ENCODE assay signal across 9 cellular contexts in genomic region chr15:72184165-72184811, GRCh38. TPM values are rescaled to one million over a fixed set of nuclear protein-coding genes. Genes with fewer than 3 reads are reported as not detected.
DNase-seq lines count a peak whose midpoint lies in the region; ATAC-seq and TF ChIP-seq lines count a peak whose summit lies in the region.
"Had no signal": no experiment of that assay in that cellular context is flagged by ENCODE, and none has a peak within 500 bp of the region (broad histone marks: within the 10 kb centered on the region; RNA-seq: fewer than 3 reads in every experiment).

No MANE protein-coding gene starts in this region.

- no peaks in the 10 kb centered on the region for H3K9me3 ChIP-seq in aorta (ENCODE audit: control insufficient read depth, low read length)
- H3K9me3 ChIP-seq: BLaER1 treated with 17β-estradiol and CSF1 and Interleukin-3, amounts not matched to agents 10 nM and 100 nM had no signal

- TF ChIP-seq CTCF in natural killer cell (IDR thresholded peaks at IDR 0.05): no peak
- TF ChIP-seq CTCF in epithelial cell of proximal tubule (conservative IDR thresholded peaks at IDR 0.05; ENCODE audit: low read depth, low read length): no peak
- no peak for TF ChIP-seq CTCF in mesothelial cell of epicardium (IDR thresholded peaks at IDR 0.05; ENCODE audit: unreplicated experiment)

- H3K4me1 Mint-ChIP-seq in natural killer cell treated with Interleukin-12 subunit alpha and Interleukin-12 subunit beta and Interleukin-15 and Interleukin-18, amount 100 ng/mL, for 72 hours (ENCODE audit: low read depth in 2 of 2): no peaks in the 10 kb centered on the region
- no peaks in the 10 kb centered on the region for H3K4me1 Mint-ChIP-seq in natural killer cell
- peaks cover 4% of the 10 kb centered on the region for H3K4me1 Mint-ChIP-seq in mesothelial cell of epicardium

- H3K9me3 Mint-ChIP-seq in natural killer cell treated with Interleukin-12 subunit alpha and Interleukin-12 subunit beta and Interleukin-15 and Interleukin-18, amount 100 ng/mL, for 72 hours: no peaks in the 10 kb centered on the region
- no peaks in the 10 kb centered on the region for H3K9me3 Mint-ChIP-seq in natural killer cell
- H3K9me3 Mint-ChIP-seq in mesothelial cell of epicardium: no peaks in the 10 kb centered on the region

- H3K36me3 Mint-ChIP-seq in natural killer cell treated with Interleukin-12 subunit alpha and Interleukin-12 subunit beta and Interleukin-15 and Interleukin-18, amount 100 ng/mL, for 72 hours: no peaks in the 10 kb centered on the region
- no peaks in the 10 kb centered on the region for H3K36me3 Mint-ChIP-seq in natural killer cell
- no peaks in the 10 kb centered on the region for H3K36me3 Mint-ChIP-seq in mesothelial cell of epicardium

- intact Hi-C loops in natural killer cell (cut with micrococcal nuclease) (no loop called here), aorta (cut with DNase I) (no loop called here)

- peak overlapping the region; percentile 48 for H3K4me3 ChIP-seq in epithelial cell of proximal tubule (ENCODE audit: low read depth, low read length)
- H3K4me3 ChIP-seq in aorta (ENCODE audit: low read length in 2 of 2): peak overlapping the region in 1 of 2 donors; percentile 18
- H3K4me3 ChIP-seq: BLaER1 treated with 17β-estradiol and CSF1 and Interleukin-3, amounts not matched to agents 10 nM and 100 nM had no signal

- WGBS in aorta, 2 donors: 4 to 5% methylated on average over 32 to 34 of the region's 34 CpGs

- H3K27ac ChIP-seq in aorta (ENCODE audit: low read depth in 1 of 2, low read length in 2 of 2): no peak overlapping the region
- H3K27ac ChIP-seq: BLaER1 treated with 17β-estradiol and CSF1 and Interleukin-3, amounts not matched to agents 10 nM and 100 nM had no signal

- H3K27me3 Mint-ChIP-seq in natural killer cell treated with Interleukin-12 subunit alpha and Interleukin-12 subunit beta and Interleukin-15 and Interleukin-18, amount 100 ng/mL, for 72 hours: peaks cover 22 to 35% of the 10 kb centered on the region in 2 donors
- H3K27me3 Mint-ChIP-seq in natural killer cell (ENCODE audit: low read depth in 2 of 2): peaks cover 27 to 31% of the 10 kb centered on the region in 2 donors
- peaks cover 15% of the 10 kb centered on the region for H3K27me3 Mint-ChIP-seq in mesothelial cell of epicardium (ENCODE audit: low read depth)

- H3K4me3 Mint-ChIP-seq in natural killer cell treated with Interleukin-12 subunit alpha and Interleukin-12 subunit beta and Interleukin-15 and Interleukin-18, amount 100 ng/mL, for 72 hours: no peak overlapping the region
- H3K4me3 Mint-ChIP-seq in natural killer cell (no peak overlapping the region), mesothelial cell of epicardium (peak overlapping the region; percentile 40)

- no peaks in the 10 kb centered on the region for H3K27me3 ChIP-seq in aorta (ENCODE audit: control insufficient read depth in 1 of 2, insufficient read depth in 2 of 2, low read length in 1 of 2)

- no peaks in the 10 kb centered on the region for H3K36me3 ChIP-seq in aorta (ENCODE audit: control insufficient read depth in 1 of 2, insufficient read depth in 2 of 2, low read length in 1 of 2)
- H3K36me3 ChIP-seq: BLaER1 treated with 17β-estradiol and CSF1 and Interleukin-3, amounts not matched to agents 10 nM and 100 nM had no signal

- DNase-seq in natural killer cell treated with Interleukin-12 subunit alpha and Interleukin-12 subunit beta and Interleukin-15 and Interleukin-18, amount 100 ng/mL, for 72 hours (ENCODE audit: low spot score): no peak
- DNase-seq in natural killer cell: no peak
- DNase-seq in epithelial cell of proximal tubule (ENCODE audit: low read depth): peak; percentile 66
- DNase-seq in mesothelial cell of epicardium (ENCODE audit: low spot score in 2 of 2, unreplicated experiment in 2 of 2): no peak
- peak in 1 of 2 donors; percentile 62 for DNase-seq in aorta
- no peak for DNase-seq in NCI-H1694 treated with DMSO at 0.1 percent for 48 hours (lab: John Stamatoyannopoulos, UW)
- no peak for DNase-seq in NCI-H345 treated with DMSO at 0.1 percent for 48 hours (lab: John Stamatoyannopoulos, UW; ENCODE audit: unreplicated experiment)
- DNase-seq in putamen (ENCODE audit: low spot score): no peak

- ATAC-seq in natural killer cell treated with Interleukin-12 subunit alpha and Interleukin-12 subunit beta and Interleukin-15 and Interleukin-18, amount 100 ng/mL, for 72 hours: peak; percentile 32 to 44
- ATAC-seq in natural killer cell (no peak), aorta (ENCODE audit: low FRiP score) (peak; percentile 67)

- peaks cover 0 to 1% of the 10 kb centered on the region in 2 donors for H3K4me1 ChIP-seq in aorta (ENCODE audit: control insufficient read depth in 1 of 2, insufficient read depth in 2 of 2, low read length in 2 of 2)
- H3K4me1 ChIP-seq: BLaER1 treated with 17β-estradiol and CSF1 and Interleukin-3, amounts not matched to agents 10 nM and 100 nM had no signal

- H3K27ac Mint-ChIP-seq in natural killer cell treated with Interleukin-12 subunit alpha and Interleukin-12 subunit beta and Interleukin-15 and Interleukin-18, amount 100 ng/mL, for 72 hours: no peak overlapping the region
- H3K27ac Mint-ChIP-seq in natural killer cell: no peak overlapping the region
- H3K27ac Mint-ChIP-seq in mesothelial cell of epicardium: no peak overlapping the region

RNA-seq across cellular contexts. Expression of gene GRAMD2A, which starts 13.3 kb away (rescaled TPM):
- total RNA-seq in natural killer cell treated with Interleukin-12 subunit alpha and Interleukin-12 subunit beta and Interleukin-15 and Interleukin-18, amount 100 ng/mL, for 72 hours: not detected
- not detected for total RNA-seq in natural killer cell
- 1.8 and 5.0 TPM in 2 replicates for total RNA-seq in epithelial cell of proximal tubule
- total RNA-seq in mesothelial cell of epicardium: 2.0 to 3.5 TPM (median 2.6 TPM) in 3 replicates
- total RNA-seq in aorta: 1 to 10 TPM in 1 of 2 donors, under 1 TPM in 1; 0.91 to 1.5 TPM
- under 1 TPM; 0.13 to 0.20 TPM for polyA plus RNA-seq in aorta

RNA-seq across cellular contexts. Expression of gene PKM, which starts 46.7 kb away (rescaled TPM):
- total RNA-seq in natural killer cell treated with Interleukin-12 subunit alpha and Interleukin-12 subunit beta and Interleukin-15 and Interleukin-18, amount 100 ng/mL, for 72 hours: 1,000 to 10,000 TPM; 2,229 to 3,912 TPM
- total RNA-seq in natural killer cell (100 to 1,000 TPM; 121 to 180 (median 155) TPM), epithelial cell of proximal tubule (1,902 and 2,237 TPM in 2 replicates), mesothelial cell of epicardium (424 to 453 TPM (median 452 TPM) in 3 replicates), aorta (100 to 1,000 TPM; 478 to 588 TPM)
- 100 to 1,000 TPM; 238 to 429 TPM for polyA plus RNA-seq in aorta

Comparison
In these comparisons a context has a peak if more than half of its experiments do, and no peak if none do; other contexts are left out.
1. ATAC-seq: peak in natural killer cell treated with Interleukin-12 subunit alpha and Interleukin-12 subunit beta and Interleukin-15 and Interleukin-18, amount 100 ng/mL, for 72 hours (2 of 2) and aorta (single experiment); none in natural killer cell (0 of 3).